8 cellular contexts compared by ENCODE assay signal in the genomic region with DNA sequence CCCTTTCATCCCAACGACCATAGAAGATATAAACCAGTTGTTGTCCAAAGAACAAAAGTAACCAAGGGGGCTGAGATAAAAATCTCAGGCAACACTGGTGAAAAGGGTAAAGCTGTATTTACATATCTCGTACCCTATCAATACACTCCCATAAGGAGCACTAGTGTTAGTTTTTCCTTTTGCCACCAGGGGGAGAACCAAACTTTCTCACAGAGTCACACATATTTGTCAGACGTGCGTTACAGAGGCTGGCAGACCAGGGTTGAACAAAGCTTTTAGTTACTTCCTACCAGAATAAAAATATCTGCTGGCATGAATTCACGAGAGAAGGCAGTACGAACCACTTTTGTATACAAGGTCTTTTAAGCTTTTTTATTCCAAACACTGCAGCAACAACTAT.
DNase-seq lines count a peak whose midpoint lies in the region; ATAC-seq and TF ChIP-seq lines count a peak whose summit lies in the region.

No MANE protein-coding gene starts in this region.

- H4K20me1 ChIP-seq in HCT116 (ENCODE audit: insufficient read depth) = no peaks in the 10 kb centered on the region

- H3K27ac ChIP-seq in HCT116 (ENCODE audit: low read depth, low read length) (no peak overlapping the region), ascending aorta (peak overlapping the region; percentile 61), stomach (peak overlapping the region in 2 of 5 donors; percentile 14 to 24)

- H3K9me3 ChIP-seq in HCT116 (ENCODE audit: control insufficient read depth in 1 of 2, insufficient read depth in 1 of 2, low read depth in 1 of 2, low read length in 2 of 2) (no peaks in the 10 kb centered on the region), ascending aorta (no peaks in the 10 kb centered on the region), stomach (peaks cover 0 to 8% (median 0%) of the 10 kb centered on the region in 4 donors)

- H3K79me2 ChIP-seq in HCT116 (ENCODE audit: insufficient read depth, low read length) = no peaks in the 10 kb centered on the region

- H3K9ac ChIP-seq in HCT116 (ENCODE audit: low read length) = no peak overlapping the region

- no peak overlapping the region for H3K4me2 ChIP-seq in HCT116 (ENCODE audit: low read length)

- intact Hi-C loops in HCT116 (cut with micrococcal nuclease) (loop anchor here (5.0 kb wide), 1 partner anchor 391 kb away; no protein-coding TSS in a partner anchor), ascending aorta (cut with DNase I) (loop anchor here (2.0 to 10.0 kb wide), 5 partner anchors 56 to 373 kb away; partner anchors contain the start of gene MSL3), stomach (cut with DNase I; ENCODE audit: low total_unique reads) (no loop called here)

- RAD21 ChIA-PET in HCT116 (lab: Charles Lee; ENCODE audit: low non-redundant PET in 1 of 2, low total read pairs in 2 of 2, uncharacterized antibody in 2 of 2, unreplicated experiment in 2 of 2) = no interaction called here

- peak; percentile 10 for DNase-seq in AG04449 (ENCODE audit: low read depth, low spot score)
- peak; percentile 19 for DNase-seq in GM12864 (ENCODE audit: low read depth)
- peak; percentile 24 for DNase-seq in HCT116 (ENCODE audit: low read depth, low spot score)
- peak; percentile 37 for DNase-seq in NCI-H1092 treated with DMSO at 0.1 percent for 48 hours (lab: John Stamatoyannopoulos, UW)
- peak in 1 of 2 donors; percentile 79 for DNase-seq in ascending aorta (ENCODE audit: low spot score in 2 of 2)
- peak; percentile 2 for DNase-seq in iPS DF 19.7 (ENCODE audit: low read depth, low spot score)
- DNase-seq in stomach = no peak
- DNase-seq in amniotic stem cell (lab: John Stamatoyannopoulos, UW) = no peak

- no TSS peak for BruUV-seq in HCT116 (replicated peaks; lab: Mats Ljungman, UMichigan)

- H2AFZ ChIP-seq in HCT116 (ENCODE audit: low read depth, low read length, poor library complexity, severe bottlenecking) = no peak overlapping the region

- no peaks in the 10 kb centered on the region for H3K9me2 ChIP-seq in HCT116 (ENCODE audit: insufficient read depth)

- no peak overlapping the region for H3K4me3 ChIP-seq in AG04449 (ENCODE audit: low read depth, low read length)
- H3K4me3 ChIP-seq in GM12864 (ENCODE audit: low read depth, low read length) = no peak overlapping the region
- no peak overlapping the region for H3K4me3 ChIP-seq in HCT116 (replicated peaks in 1 of 2; ENCODE audit: low read depth in 1 of 2, low read length in 2 of 2)
- no peak overlapping the region for H3K4me3 ChIP-seq in ascending aorta
- no peak overlapping the region for H3K4me3 ChIP-seq in stomach

- TF ChIP-seq CTCF in AG04449 (IDR thresholded peaks at IDR 0.05; ENCODE audit: insufficient read depth, low read length, missing control alignments) (peak; percentile 44), GM12864 (IDR thresholded peaks at IDR 0.05; ENCODE audit: low read depth, low read length, missing control alignments) (peak; percentile 52), HCT116 (IDR thresholded peaks at IDR 0.05 in 2 of 3, conservative IDR thresholded peaks at IDR 0.05 in 1 of 3; ENCODE audit: borderline replicate concordance in 1 of 3, insufficient read depth in 1 of 3, low read depth in 2 of 3, low read length in 2 of 3) (peak; percentile 13 to 50 (median 42); a peak in 4 of 6 replicates), ascending aorta (IDR thresholded peaks at IDR 0.05) (peak; percentile 19 to 63 (median 61)), stomach (IDR thresholded peaks at IDR 0.05) (peak in 4 of 7 experiments; percentile 40 to 65 (median 53))

- POLR2A ChIA-PET in AG04449 (lab: Yijun Ruan, JAX) = no interaction called here
- POLR2A ChIA-PET in HCT116 (lab: Charles Lee) = no interaction called here

- H3K27me3 ChIP-seq in HCT116 (ENCODE audit: insufficient read depth, low read length) (no peaks in the 10 kb centered on the region), ascending aorta (no peaks in the 10 kb centered on the region), stomach (no peaks in the 10 kb centered on the region)

- ATAC-seq in HCT116 = peak; percentile 84

- TF ChIP-seq EP300 in stomach (IDR thresholded peaks at IDR 0.05) = no peak

- CTCF ChIA-PET in AG04449 (lab: Yijun Ruan, JAX) (interaction anchor here (0.7 to 3.8 kb wide), 38 partner anchors 9 to 1191 kb away, joined by 3 to 73 read pairs (median 4); no protein-coding TSS in a partner anchor), HCT116 (lab: Charles Lee) (interaction anchor here (1.0 kb wide), 2 partner anchors 10 to 150 kb away, joined by 3 to 4 read pairs; no protein-coding TSS in a partner anchor)

- TF ChIP-seq POLR2A in HCT116 (IDR thresholded peaks at IDR 0.05; ENCODE audit: borderline replicate concordance, extremely low read depth, insufficient read depth, insufficient read length) = no peak
- TF ChIP-seq POLR2A in stomach (IDR thresholded peaks at IDR 0.05) = no peak

- 1 to 6% (median 2%) methylated on average over 6 of the region's 6 CpGs for WGBS in stomach, 5 donors

- peak; percentile 28; the same call in 1 of the 2 replicates for TF ChIP-seq RAD21 in HCT116 (IDR thresholded peaks at IDR 0.05; ENCODE audit: low read depth)

- no peaks in the 10 kb centered on the region for H3K4me1 ChIP-seq in HCT116 (ENCODE audit: control insufficient read depth in 1 of 2, insufficient read depth in 2 of 2, low read length in 2 of 2)
- H3K4me1 ChIP-seq in ascending aorta = peaks cover 4 to 29% of the 10 kb centered on the region in 2 donors
- peaks cover 0 to 23% (median 6%) of the 10 kb centered on the region in 4 donors for H3K4me1 ChIP-seq in stomach

- no peaks in the 10 kb centered on the region for H3K36me3 ChIP-seq in HCT116 (ENCODE audit: control insufficient read depth in 1 of 2, insufficient read depth in 2 of 2, low read length in 2 of 2)
- H3K36me3 ChIP-seq in ascending aorta = no peaks in the 10 kb centered on the region
- H3K36me3 ChIP-seq in stomach = no peaks in the 10 kb centered on the region

TF ChIP-seq in HCT116, 20 proteins besides CTCF, POLR2A, EP300 and RAD21:
- TF ChIP-seq MAX (IDR thresholded peaks at IDR 0.05) (no peak), SRF (IDR thresholded peaks at IDR 0.05; ENCODE audit: low read depth) (no peak), EZH2phosphoT487 (IDR thresholded peaks at IDR 0.05; ENCODE audit: borderline replicate concordance) (no peak), FOSL1 (IDR thresholded peaks at IDR 0.05; ENCODE audit: low read depth) (no peak), EZH2 (IDR thresholded peaks at IDR 0.05) (no peak), CEBPB (IDR thresholded peaks at IDR 0.05; ENCODE audit: low read depth) (no peak), SP1 (IDR thresholded peaks at IDR 0.05; ENCODE audit: low read depth) (no peak), YY1 (IDR thresholded peaks at IDR 0.05; ENCODE audit: extremely low read depth, insufficient replicate concordance, low read depth, low read length) (no peak), JUND (IDR thresholded peaks at IDR 0.05) (no peak), EGR1 (IDR thresholded peaks at IDR 0.05; ENCODE audit: low read depth) (no peak), ELF1 (IDR thresholded peaks at IDR 0.05; ENCODE audit: borderline replicate concordance, low read depth) (no peak)
- TF ChIP-seq, protein P1, sequence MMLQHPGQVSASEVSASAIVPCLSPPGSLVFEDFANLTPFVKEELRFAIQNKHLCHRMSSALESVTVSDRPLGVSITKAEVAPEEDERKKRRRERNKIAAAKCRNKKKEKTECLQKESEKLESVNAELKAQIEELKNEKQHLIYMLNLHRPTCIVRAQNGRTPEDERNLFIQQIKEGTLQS (IDR thresholded peaks at IDR 0.05) = no peak

Comparison
In these comparisons a context has a peak if more than half of its experiments do, and no peak if none do; other contexts are left out.
1. DNase-seq: peak in AG04449 (single experiment), GM12864 (single experiment), HCT116 (single experiment), NCI-H1092 treated with DMSO at 0.1 percent for 48 hours (single experiment) and iPS DF 19.7 (single experiment); none in stomach (single experiment) and amniotic stem cell (single experiment).
2. Peak in every context shown above with its lines, with median percentiles within 50 percentile points of each other: CTCF ChIP-seq.